ENCODE assay signal across 8 cellular contexts in the genomic region with DNA sequence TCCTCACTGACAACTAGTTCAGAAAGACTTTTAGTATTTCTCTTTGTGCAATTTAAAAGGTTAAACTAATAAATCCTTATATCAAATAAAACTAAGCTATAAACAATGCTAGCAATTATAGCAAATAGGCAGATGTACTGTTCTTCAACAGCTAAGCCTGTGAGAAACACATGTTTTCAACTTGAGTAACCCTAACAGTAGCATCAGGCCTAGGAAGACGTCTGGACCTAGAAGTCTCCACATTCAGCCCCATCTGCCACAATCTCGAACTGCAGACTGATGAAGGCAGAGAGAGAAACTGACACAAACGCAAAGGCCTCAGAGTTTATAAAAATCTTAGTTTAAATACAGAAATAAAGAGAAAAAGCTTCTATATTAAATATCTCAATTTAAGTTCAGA. TPM values are rescaled to one million over a fixed set of nuclear protein-coding genes. Genes with fewer than 3 reads are reported as not detected.
DNase-seq lines count a peak whose midpoint lies in the region; ATAC-seq, FAIRE-seq and TF ChIP-seq lines count a peak whose summit lies in the region.

No MANE protein-coding gene starts in this region.

- ATAC-seq in naive thymus-derived CD4-positive, alpha-beta T cell = no peak
- no peak for ATAC-seq in HG03108 (IDR thresholded peaks at IDR 0.05; ENCODE audit: unreplicated experiment)
- ATAC-seq in left lung = no peak

- no peaks in the 10 kb centered on the region for H3K27me3 ChIP-seq in HL-60 (ENCODE audit: insufficient read depth, poor library complexity, severe bottlenecking)
- no peaks in the 10 kb centered on the region for H3K27me3 ChIP-seq in astrocyte (ENCODE audit: insufficient read depth, low read length)
- H3K27me3 ChIP-seq in naive thymus-derived CD4-positive, alpha-beta T cell (ENCODE audit: control insufficient read depth in 2 of 2, insufficient read depth in 2 of 2, low read length in 2 of 2) = no peaks in the 10 kb centered on the region
- no peaks in the 10 kb centered on the region for H3K27me3 ChIP-seq in left lung

- no peak for FAIRE-seq in astrocyte (lab: Jason Lieb, UNC)

- H4K20me1 ChIP-seq in astrocyte (ENCODE audit: insufficient read depth, low read length) = peaks cover 66% of the 10 kb centered on the region

- H3K27ac Mint-ChIP-seq in astrocyte (ENCODE audit: unreplicated experiment) = peak overlapping the region; percentile 8
- H3K27ac Mint-ChIP-seq in naive thymus-derived CD4-positive, alpha-beta T cell = peak overlapping the region in 8 of 9 donors; percentile 17 to 69 (median 36)

- peak overlapping the region; percentile 96 for H3K9ac ChIP-seq in astrocyte (ENCODE audit: low read length)

- POLR2A ChIA-PET in naive thymus-derived CD4-positive, alpha-beta T cell (lab: Charles Lee) = interaction anchor here (0.9 to 1.2 kb wide), 3 partner anchors 15 to 171 kb away, joined by 3 to 5 read pairs (median 4); no protein-coding TSS in a partner anchor

- H2AFZ ChIP-seq in astrocyte (ENCODE audit: low read depth, low read length) = no peak overlapping the region

- H3K27me3 Mint-ChIP-seq in astrocyte (ENCODE audit: low read depth, unreplicated experiment) = no peaks in the 10 kb centered on the region
- peaks cover 0 to 2% (median 0%) of the 10 kb centered on the region in 5 donors for H3K27me3 Mint-ChIP-seq in naive thymus-derived CD4-positive, alpha-beta T cell

- H3K4me2 ChIP-seq in astrocyte (ENCODE audit: low read length) = peak overlapping the region; percentile 88

- H3K4me3 ChIP-seq in HL-60 (replicated peaks; ENCODE audit: insufficient read depth, low read length) = no peak overlapping the region
- peak overlapping the region; percentile 87 for H3K4me3 ChIP-seq in astrocyte (ENCODE audit: insufficient read depth, low read depth, low read length)
- H3K4me3 ChIP-seq in naive thymus-derived CD4-positive, alpha-beta T cell (ENCODE audit: low read length) = no peak overlapping the region
- peak overlapping the region in 1 of 2 donors; percentile 93 for H3K4me3 ChIP-seq in left lung

- H3K9me3 ChIP-seq in astrocyte (ENCODE audit: insufficient read depth, low read depth, low read length) = no peaks in the 10 kb centered on the region
- H3K9me3 ChIP-seq in naive thymus-derived CD4-positive, alpha-beta T cell (ENCODE audit: control insufficient read depth in 2 of 3, low read length in 3 of 3) = no peaks in the 10 kb centered on the region
- H3K9me3 ChIP-seq in left lung = no peaks in the 10 kb centered on the region

- DNase-seq in AG20443 (ENCODE audit: low spot score) = peak; percentile 9
- DNase-seq in HL-60 (ENCODE audit: low read depth in 1 of 2, low spot score in 1 of 2) = no peak
- no peak for DNase-seq in astrocyte (ENCODE audit: low read depth)
- no peak for DNase-seq in naive thymus-derived CD4-positive, alpha-beta T cell
- no peak for DNase-seq in NCI-H1417 (lab: John Stamatoyannopoulos, UW)
- no peak for DNase-seq in left lung
- no peak for DNase-seq in UCSD-AML1 (lab: John Stamatoyannopoulos, UW; ENCODE audit: unreplicated experiment)

- TF ChIP-seq CTCF in HL-60 (IDR thresholded peaks at IDR 0.05; ENCODE audit: insufficient read depth, low read length) (no peak), astrocyte (IDR thresholded peaks at IDR 0.05; ENCODE audit: insufficient read depth, low read depth, low read length) (no peak), left lung (IDR thresholded peaks at IDR 0.05) (no peak)

- H3K36me3 Mint-ChIP-seq in astrocyte (ENCODE audit: low read depth, unreplicated experiment) = peaks cover 2% of the 10 kb centered on the region
- peaks cover 2 to 9% (median 5%) of the 10 kb centered on the region in 5 donors for H3K36me3 Mint-ChIP-seq in naive thymus-derived CD4-positive, alpha-beta T cell

- H3K4me1 ChIP-seq in astrocyte (ENCODE audit: insufficient read depth, low read length) (peaks cover 5% of the 10 kb centered on the region), left lung (peaks cover 41 to 49% of the 10 kb centered on the region in 2 donors)
- peaks cover 24 to 42% of the 10 kb centered on the region in 2 donors for H3K4me1 ChIP-seq in naive thymus-derived CD4-positive, alpha-beta T cell (ENCODE audit: control insufficient read depth in 2 of 2, insufficient read depth in 2 of 2, low read length in 2 of 2)

- H3K4me1 Mint-ChIP-seq in astrocyte (ENCODE audit: low read depth, unreplicated experiment) = peaks cover 33% of the 10 kb centered on the region
- peaks cover 36 to 73% (median 60%) of the 10 kb centered on the region in 7 donors for H3K4me1 Mint-ChIP-seq in naive thymus-derived CD4-positive, alpha-beta T cell

- H3K4me3 Mint-ChIP-seq in astrocyte (ENCODE audit: unreplicated experiment) = peak overlapping the region; percentile 77
- peak overlapping the region; percentile 13 to 100 (median 66) for H3K4me3 Mint-ChIP-seq in naive thymus-derived CD4-positive, alpha-beta T cell

- H3K27ac ChIP-seq in HL-60 (replicated peaks) (peak overlapping the region; percentile 25), astrocyte (ENCODE audit: low read depth, low read length) (peak overlapping the region; percentile 97), left lung (no peak overlapping the region)
- peak overlapping the region; percentile 50 for H3K27ac ChIP-seq in naive thymus-derived CD4-positive, alpha-beta T cell (ENCODE audit: low read depth, low read length)

- H3K9me3 Mint-ChIP-seq in astrocyte (ENCODE audit: unreplicated experiment) = no peaks in the 10 kb centered on the region
- peaks cover 0 to 2% (median 0%) of the 10 kb centered on the region in 11 donors for H3K9me3 Mint-ChIP-seq in naive thymus-derived CD4-positive, alpha-beta T cell

- H3K79me2 ChIP-seq in astrocyte (ENCODE audit: insufficient read depth, low read length) = peaks cover 93% of the 10 kb centered on the region

- intact Hi-C loops in naive thymus-derived CD4-positive, alpha-beta T cell (cut with micrococcal nuclease) = no loop called here
- intact Hi-C loops in left lung (cut with DNase I) = no loop called here

- H3K36me3 ChIP-seq in astrocyte (ENCODE audit: insufficient read depth, low read length) (peaks cover 11% of the 10 kb centered on the region), left lung (peaks cover 0 to 19% of the 10 kb centered on the region in 2 donors)
- peaks cover 7 to 14% (median 8%) of the 10 kb centered on the region in 3 experiments for H3K36me3 ChIP-seq in naive thymus-derived CD4-positive, alpha-beta T cell (ENCODE audit: control insufficient read depth in 2 of 3, insufficient read depth in 3 of 3, low read length in 3 of 3)

- CTCF ChIA-PET in naive thymus-derived CD4-positive, alpha-beta T cell (lab: Charles Lee) = interaction anchor here (0.7 to 1.4 kb wide), 2 partner anchors 171 to 231 kb away, joined by 3 read pairs; no protein-coding TSS in a partner anchor

RNA-seq across cellular contexts. Expression of a gene that starts 2.5 kb away (rescaled TPM):
- total RNA-seq in astrocyte (236 and 248 TPM in 2 replicates), left lung (100 to 1,000 TPM; 161 to 189 TPM)
- 100 to 1,000 TPM; 126 to 247 (median 185) TPM for total RNA-seq in naive thymus-derived CD4-positive, alpha-beta T cell
- 100 to 1,000 TPM; 222 to 305 TPM for polyA plus RNA-seq in naive thymus-derived CD4-positive, alpha-beta T cell

RNA-seq across cellular contexts. Expression of a gene that starts 3.0 kb away (rescaled TPM):
- total RNA-seq in astrocyte (21.8 and 24.9 TPM in 2 replicates), left lung (10 to 100 TPM; 23.2 to 24.6 TPM)
- total RNA-seq in naive thymus-derived CD4-positive, alpha-beta T cell = 10 to 100 TPM; 14.4 to 21.8 (median 19.0) TPM
- 10 to 100 TPM; 16.2 to 17.8 TPM for polyA plus RNA-seq in naive thymus-derived CD4-positive, alpha-beta T cell

RNA-seq across cellular contexts. Expression of a gene that starts 8.0 kb away (rescaled TPM):
- total RNA-seq in astrocyte = not detected in 2 replicates
- not detected for total RNA-seq in naive thymus-derived CD4-positive, alpha-beta T cell
- under 1 TPM; 0.10 to 0.15 TPM for polyA plus RNA-seq in naive thymus-derived CD4-positive, alpha-beta T cell
- not detected for total RNA-seq in left lung

RNA-seq across cellular contexts. Expression of a gene that starts 34.8 kb away (rescaled TPM):
- total RNA-seq in astrocyte (24.6 and 24.8 TPM in 2 replicates), left lung (10 to 100 TPM; 18.3 to 18.5 TPM)
- 10 to 100 TPM in 3 of 5 experiments, 1 to 10 TPM in 2; 6.8 to 22.1 (median 13.1) TPM for total RNA-seq in naive thymus-derived CD4-positive, alpha-beta T cell
- polyA plus RNA-seq in naive thymus-derived CD4-positive, alpha-beta T cell = 10 to 100 TPM; 16.8 to 24.9 TPM

Comparison
In these comparisons a context has a peak if more than half of its experiments do, and no peak if none do; other contexts are left out.
1. H3K27ac ChIP-seq: peak in HL-60 (single experiment), astrocyte (single experiment) and naive thymus-derived CD4-positive, alpha-beta T cell (single experiment); none in left lung (0 of 2).